In the genomic region with DNA sequence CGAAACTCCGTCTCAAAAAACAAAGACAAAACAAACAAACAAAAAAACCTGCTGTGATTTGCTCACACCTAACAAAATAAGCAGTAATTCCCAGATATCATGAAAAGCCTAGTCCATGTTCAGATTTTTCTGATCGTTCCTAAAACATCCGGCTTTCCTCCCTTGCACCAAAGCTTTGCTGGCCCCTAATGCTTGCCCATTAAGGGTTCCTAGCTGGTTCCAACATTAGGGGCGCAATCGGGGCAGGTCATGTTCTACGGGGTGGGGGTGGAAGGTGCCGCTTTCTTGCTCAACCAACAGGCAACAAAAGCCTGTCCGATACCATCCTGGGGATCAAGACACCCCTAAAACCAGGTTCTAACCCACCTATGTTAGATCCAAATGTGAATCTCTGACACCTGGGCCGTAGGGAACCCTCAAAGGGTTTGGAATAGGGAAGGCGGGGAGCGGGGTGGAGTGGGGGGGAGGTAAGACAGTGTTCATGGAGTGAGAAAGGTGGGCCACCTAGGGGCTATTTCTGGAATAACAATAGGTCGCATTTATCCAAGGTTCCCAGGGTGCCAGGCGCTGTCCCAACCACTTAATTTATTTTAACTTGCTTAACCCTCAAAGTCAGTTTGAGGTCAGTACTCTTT, we compare ENCODE assay signal across 8 cellular contexts. TPM values are rescaled to one million over a fixed set of nuclear protein-coding genes. Genes with fewer than 3 reads are reported as not detected.
DNase-seq lines count a peak whose midpoint lies in the region; ATAC-seq, FAIRE-seq and TF ChIP-seq lines count a peak whose summit lies in the region.

No MANE protein-coding gene starts in this region.

- TF ChIP-seq CTCF in IMR-90 (conservative IDR thresholded peaks at IDR 0.05; ENCODE audit: low read depth, low read length) (peak; percentile 66), left ventricle myocardium inferior (IDR thresholded peaks at IDR 0.05; ENCODE audit: borderline replicate concordance) (peak; percentile 73), psoas muscle (IDR thresholded peaks at IDR 0.05) (peak; percentile 68)

- no peak overlapping the region for H2BK120ac ChIP-seq in IMR-90 (ENCODE audit: low read depth, low read length)

- FAIRE-seq in RCC 7860 (lab: Jason Lieb, UNC) = no peak

- no peak overlapping the region for H3K4ac ChIP-seq in IMR-90 (ENCODE audit: low read depth, low read length)

- in situ Hi-C loops in IMR-90 (cut with MboI; ENCODE audit: low sequenced_read_pairs) = no loop called here

- peak overlapping the region; percentile 72; the same call in 1 of the 2 replicates for H3K4me2 ChIP-seq in IMR-90 (ENCODE audit: low read depth, low read length)

- no peak overlapping the region for H3K56ac ChIP-seq in IMR-90 (ENCODE audit: extremely low read depth, insufficient read depth, low read length)

- H3K4me1 ChIP-seq in IMR-90 (ENCODE audit: control insufficient read depth, insufficient read depth, low read length) (peaks cover 3% of the 10 kb centered on the region), left ventricle myocardium inferior (peaks cover 9% of the 10 kb centered on the region), psoas muscle (peaks cover 3% of the 10 kb centered on the region)

- H3K27ac ChIP-seq in IMR-90 (ENCODE audit: insufficient read depth, low read length) (no peak overlapping the region), left ventricle myocardium inferior (replicated peaks) (no peak overlapping the region), psoas muscle (peak overlapping the region; percentile 23)

- H3K4me3 ChIP-seq in IMR-90 (ENCODE audit: insufficient read depth, low read depth, low read length) (no peak overlapping the region), left ventricle myocardium inferior (peak overlapping the region; percentile 38), psoas muscle (peak overlapping the region; percentile 52)

- no peak overlapping the region for H2AK5ac ChIP-seq in IMR-90 (ENCODE audit: low read depth, low read length)

- ATAC-seq in IMR-90 (ENCODE audit: low read depth) = peak; percentile 79
- ATAC-seq in psoas muscle = peak; percentile 85 to 95 (median 88)
- no peak for ATAC-seq in HG03045 (IDR thresholded peaks at IDR 0.05; ENCODE audit: unreplicated experiment)
- no peak for ATAC-seq in HG03039 (IDR thresholded peaks at IDR 0.05; ENCODE audit: unreplicated experiment)

- no peak overlapping the region for H3K23ac ChIP-seq in IMR-90 (ENCODE audit: low read depth, low read length)

- no peak overlapping the region for H2BK15ac ChIP-seq in IMR-90 (ENCODE audit: low read depth, low read length)

- 80% methylated on average over 2 of the region's 14 CpGs; no CpG with 5 or more reads in 1 of the 2 experiments for WGBS in IMR-90 (ENCODE audit: extremely low coverage in 2 of 2, insufficient read length in 1 of 2), 2 experiments
- WGBS in psoas muscle, 3 donors = 29 to 38% (median 32%) methylated on average over 14 of the region's 14 CpGs

- DNase-seq in DMS 273 (lab: John Stamatoyannopoulos, UW; ENCODE audit: unreplicated experiment) = peak; percentile 88
- peak; percentile 53 for DNase-seq in IMR-90
- DNase-seq in RCC 7860 (ENCODE audit: low spot score) = peak; percentile 7
- peak; percentile 43 for DNase-seq in amniotic epithelial cell (ENCODE audit: low read depth)
- DNase-seq in left ventricle myocardium inferior = no peak
- peak in 1 of 2 donors; percentile 41 for DNase-seq in psoas muscle

- H3K27me3 ChIP-seq in IMR-90 (ENCODE audit: control insufficient read depth, insufficient read depth, low read length) (peaks cover 3% of the 10 kb centered on the region; the same call in 1 of the 2 replicates), left ventricle myocardium inferior (ENCODE audit: low read depth) (peaks cover 39% of the 10 kb centered on the region), psoas muscle (ENCODE audit: insufficient read depth in 3 of 3, low read length in 2 of 3) (no peaks in the 10 kb centered on the region)

- H4K5ac ChIP-seq in IMR-90 (ENCODE audit: low read depth, low read length) = no peak overlapping the region

- H3K9ac ChIP-seq in IMR-90 (ENCODE audit: low read depth, low read length) = peak overlapping the region; percentile 12; the same call in 1 of the 2 replicates

- intact Hi-C loops in IMR-90 (cut with micrococcal nuclease) = loop anchor here (1.0 kb wide), 3 partner anchors 23 to 117 kb away; no protein-coding TSS in a partner anchor
- intact Hi-C loops in left ventricle myocardium inferior (cut with micrococcal nuclease) = no loop called here
- intact Hi-C loops in psoas muscle (cut with DNase I) = loop anchor here (1.0 to 5.0 kb wide), 3 partner anchors 43 to 117 kb away; no protein-coding TSS in a partner anchor

- H2AK9ac ChIP-seq in IMR-90 (replicated peaks; ENCODE audit: low read depth, low read length, poor library complexity) = no peak overlapping the region

- H2BK5ac ChIP-seq in IMR-90 (ENCODE audit: low read depth, low read length, poor library complexity, severe bottlenecking) = no peak overlapping the region

- no peaks in the 10 kb centered on the region for H3K36me3 ChIP-seq in IMR-90 (ENCODE audit: control insufficient read depth, insufficient read depth, low read length)
- no peaks in the 10 kb centered on the region for H3K36me3 ChIP-seq in left ventricle myocardium inferior
- no peaks in the 10 kb centered on the region for H3K36me3 ChIP-seq in psoas muscle (ENCODE audit: insufficient read depth in 1 of 2, low read depth in 1 of 2)

- H4K20me1 ChIP-seq in IMR-90 (ENCODE audit: insufficient read depth, low read length) = no peaks in the 10 kb centered on the region

- H3K79me1 ChIP-seq in IMR-90 (ENCODE audit: low read depth in 1 of 2, low read length in 2 of 2) = no peaks in the 10 kb centered on the region

- H2BK20ac ChIP-seq in IMR-90 (ENCODE audit: low read depth, low read length) = 0 out of 2 replicates have a peak overlapping the region, but pooled peaks have one; percentile 74

- no peak overlapping the region for H3K18ac ChIP-seq in IMR-90 (ENCODE audit: low read depth, low read length)

- H4K8ac ChIP-seq in IMR-90 (ENCODE audit: low read depth in 2 of 2, low read length in 2 of 2) = no peak overlapping the region; a peak in 1 of 4 replicates

- no peak for TF ChIP-seq POLR2A in IMR-90 (IDR thresholded peaks at IDR 0.05; ENCODE audit: low read depth, low read length)

- no peak overlapping the region for H4K91ac ChIP-seq in IMR-90 (ENCODE audit: insufficient read depth, low read depth, low read length)

- H3K14ac ChIP-seq in IMR-90 (replicated peaks; ENCODE audit: low read depth, low read length) = no peak overlapping the region

- CTCF ChIA-PET in IMR-90 (lab: Yijun Ruan, JAX) = interaction anchor here (0.7 to 1.3 kb wide), 3 partner anchors 10 to 46 kb away, joined by 3 to 4 read pairs (median 3); no protein-coding TSS in a partner anchor

- H2AFZ ChIP-seq in IMR-90 (replicated peaks; ENCODE audit: low read length, poor library complexity) = peak overlapping the region; percentile 86

- POLR2A ChIA-PET in IMR-90 (lab: Charles Lee; ENCODE audit: unreplicated experiment) = no interaction called here

- peaks cover 7% of the 10 kb centered on the region for H3K9me1 ChIP-seq in IMR-90 (ENCODE audit: insufficient read depth, low read length)

- TF ChIP-seq RAD21 in IMR-90 (IDR thresholded peaks at IDR 0.05; ENCODE audit: low read length) = peak; percentile 64

- no TSS peak for BruUV-seq in IMR-90 (replicated peaks; lab: Mats Ljungman, UMichigan)

- H3K9me3 ChIP-seq in IMR-90 (ENCODE audit: control insufficient read depth, insufficient read depth, low read length) = no peaks in the 10 kb centered on the region
- no peaks in the 10 kb centered on the region for H3K9me3 ChIP-seq in left ventricle myocardium inferior (replicated peaks)
- no peaks in the 10 kb centered on the region for H3K9me3 ChIP-seq in psoas muscle

- dilution Hi-C loops in IMR-90 (cut with HindIII; ENCODE audit: low sequenced_read_pairs, unreplicated experiment) = no loop called here

TF ChIP-seq in IMR-90, 13 proteins besides CTCF, POLR2A, EP300 and RAD21 (continues in another document):
- TF ChIP-seq CHD1 (IDR thresholded peaks at IDR 0.05; ENCODE audit: low read depth, low read length) (no peak), SMC3 (IDR thresholded peaks at IDR 0.05; ENCODE audit: low read depth, low read length) (peak; percentile 41; the same call in 1 of the 2 replicates)

RNA-seq across cellular contexts. Expression of gene FXYD3, which starts 25.3 kb away (rescaled TPM):
- not detected in 2 replicates for total RNA-seq in IMR-90 (2012; rRNA removed)
- polyA plus RNA-seq in IMR-90 (2012; rRNA removed) = not detected in 2 replicates
- not detected in 2 replicates for polyA plus RNA-seq in IMR-90 (2012; cell fraction: cytosol; rRNA removed)
- polyA plus RNA-seq in IMR-90 (2012; cell fraction: nucleus; rRNA removed; ENCODE audit: low replicate concordance) = not detected in 2 replicates
- total RNA-seq in left ventricle myocardium inferior = 1.1 TPM
- total RNA-seq in psoas muscle = not detected
- polyA plus RNA-seq in psoas muscle = under 1 TPM; 0.10 to 0.38 (median 0.13) TPM

RNA-seq across cellular contexts. Expression of gene LGI4, which starts 44.6 kb away (rescaled TPM):
- total RNA-seq in IMR-90 (2012; rRNA removed) (not detected in 2 replicates), left ventricle myocardium inferior (8.4 TPM), psoas muscle (10 to 100 TPM in 3 of 4 donors, 1 to 10 TPM in 1; 3.3 to 22.1 (median 17.3) TPM)
- polyA plus RNA-seq in IMR-90 (2012; rRNA removed) (0.06 and 0.10 TPM in 2 replicates), psoas muscle (10 to 100 TPM in 1 of 3 donors, 1 to 10 TPM in 2; 3.2 to 17.1 (median 9.5) TPM)
- 0.05 TPM in 1 of 2 replicates, not detected in the other for polyA plus RNA-seq in IMR-90 (2012; cell fraction: cytosol; rRNA removed)
- 2.3 and 3.5 TPM in 2 replicates for polyA plus RNA-seq in IMR-90 (2012; cell fraction: nucleus; rRNA removed; ENCODE audit: low replicate concordance)

RNA-seq across cellular contexts. Expression of gene FXYD1, which starts 48.3 kb away (rescaled TPM):
- total RNA-seq in IMR-90 (2012; rRNA removed) = 0.18 TPM in 1 of 2 replicates, not detected in the other
- polyA plus RNA-seq in IMR-90 (2012; rRNA removed) = 2.7 and 3.9 TPM in 2 replicates
- polyA plus RNA-seq in IMR-90 (2012; cell fraction: cytosol; rRNA removed) = 1.0 and 7.5 TPM in 2 replicates
- polyA plus RNA-seq in IMR-90 (2012; cell fraction: nucleus; rRNA removed; ENCODE audit: low replicate concordance) = 3.4 and 3.9 TPM in 2 replicates
- total RNA-seq in left ventricle myocardium inferior = 509 TPM
- 100 to 1,000 TPM; 409 to 860 (median 548) TPM for total RNA-seq in psoas muscle
- 100 to 1,000 TPM; 210 to 581 (median 299) TPM for polyA plus RNA-seq in psoas muscle

RNA-seq across cellular contexts. Expression of gene HPN, which starts 48.8 kb away (rescaled TPM):
- total RNA-seq in IMR-90 (2012; rRNA removed) = not detected in 2 replicates
- not detected in 2 replicates for polyA plus RNA-seq in IMR-90 (2012; rRNA removed)
- not detected in 2 replicates for polyA plus RNA-seq in IMR-90 (2012; cell fraction: cytosol; rRNA removed)
- 0.08 TPM in 1 of 2 replicates, not detected in the other for polyA plus RNA-seq in IMR-90 (2012; cell fraction: nucleus; rRNA removed; ENCODE audit: low replicate concordance)
- total RNA-seq in left ventricle myocardium inferior = 3.4 TPM
- total RNA-seq in psoas muscle = 10 to 100 TPM in 2 of 4 donors, 1 to 10 TPM in 2; 2.5 to 17.7 (median 8.1) TPM
- 10 to 100 TPM in 1 of 3 donors, 1 to 10 TPM in 2; 1.6 to 12.6 (median 5.2) TPM for polyA plus RNA-seq in psoas muscle

RNA-seq across cellular contexts. Expression of gene FXYD7, which starts 52.8 kb away (rescaled TPM):
- total RNA-seq in IMR-90 (2012; rRNA removed) = not detected in 2 replicates
- 0.31 and 0.39 TPM in 2 replicates for polyA plus RNA-seq in IMR-90 (2012; rRNA removed)
- polyA plus RNA-seq in IMR-90 (2012; cell fraction: cytosol; rRNA removed) = 0.11 and 2.0 TPM in 2 replicates
- polyA plus RNA-seq in IMR-90 (2012; cell fraction: nucleus; rRNA removed; ENCODE audit: low replicate concordance) = 0.35 and 0.60 TPM in 2 replicates
- total RNA-seq in left ventricle myocardium inferior = not detected
- total RNA-seq in psoas muscle = under 1 TPM in 3 of 4 donors, not detected in 1; 0.56 to 0.65 (median 0.58) TPM
- under 1 TPM in 1 of 3 donors, not detected in 2; 0.13 TPM for polyA plus RNA-seq in psoas muscle

Comparison
In these comparisons a context has a peak if more than half of its experiments do, and no peak if none do; other contexts are left out.
1. ATAC-seq: peak in IMR-90 (single experiment) and psoas muscle (4 of 4); none in HG03045 (single experiment) and HG03039 (single experiment).
2. RNA of gene FXYD1, which starts 48.3 kb away (total RNA-seq): 409 to 860 TPM in psoas muscle and 509 TPM in left ventricle myocardium inferior (single experiment); 0.18 TPM in IMR-90; every median in the first group is over 100 times any median in the second.
3. Peak in every context shown above with its lines, with median percentiles within 50 percentile points of each other: CTCF ChIP-seq.